ENCODE assay signal across 17 cellular contexts in genomic region chr1:165451696-165452095, GRCh38. TPM values are rescaled to one million over a fixed set of nuclear protein-coding genes. Genes with fewer than 3 reads are reported as not detected.
DNase-seq lines count a peak whose midpoint lies in the region; ATAC-seq and TF ChIP-seq lines count a peak whose summit lies in the region.
"Had no signal": no experiment of that assay in that cellular context is flagged by ENCODE, and none has a peak within 500 bp of the region (broad histone marks: within the 10 kb centered on the region; RNA-seq: fewer than 3 reads in every experiment).

No MANE protein-coding gene starts in this region.

- H3K27ac ChIP-seq in heart right ventricle: peak overlapping the region in 6 of 10 donors; percentile 44 to 85 (median 64)
- H3K27ac ChIP-seq in SK-N-SH (ENCODE audit: low read depth in 2 of 2, low read length in 1 of 2): no peak overlapping the region
- H3K27ac ChIP-seq: BLaER1 treated with 17β-estradiol and CSF1 and Interleukin-3, amounts not matched to agents 10 nM and 100 nM had no signal

- TF ChIP-seq EP300 in SK-N-SH (IDR thresholded peaks at IDR 0.05; ENCODE audit: borderline replicate concordance in 1 of 2, low read depth in 1 of 2, low read length in 1 of 2): no peak

- H3K36me3 ChIP-seq in heart right ventricle: no peaks in the 10 kb centered on the region
- H3K36me3 ChIP-seq in SK-N-SH (replicated peaks in 1 of 2; ENCODE audit: control insufficient read depth in 1 of 2, insufficient read depth in 2 of 2, low read length in 1 of 2): no peaks in the 10 kb centered on the region
- H3K36me3 ChIP-seq: BLaER1 treated with 17β-estradiol and CSF1 and Interleukin-3, amounts not matched to agents 10 nM and 100 nM; HAP-1 had no signal

- no peaks in the 10 kb centered on the region for H3K79me2 ChIP-seq in SK-N-SH (ENCODE audit: insufficient read depth)

- H4K20me1 ChIP-seq in SK-N-SH (ENCODE audit: insufficient read depth): no peaks in the 10 kb centered on the region
- H4K20me1 ChIP-seq: BLaER1 treated with 17β-estradiol and CSF1 and Interleukin-3, amounts not matched to agents 10 nM and 100 nM had no signal

- no peaks in the 10 kb centered on the region for H3K9me3 ChIP-seq in heart right ventricle
- no peaks in the 10 kb centered on the region for H3K9me3 ChIP-seq in SK-N-SH
- H3K9me3 ChIP-seq: BLaER1 treated with 17β-estradiol and CSF1 and Interleukin-3, amounts not matched to agents 10 nM and 100 nM; HAP-1 had no signal

- H3K4me1 ChIP-seq in heart right ventricle (peaks cover 0 to 22% (median 11%) of the 10 kb centered on the region in 9 donors), SK-N-SH (ENCODE audit: control insufficient read depth in 1 of 2, insufficient read depth in 2 of 2, low read depth in 1 of 2, low read length in 1 of 2) (no peaks in the 10 kb centered on the region)
- H3K4me1 ChIP-seq: BLaER1 treated with 17β-estradiol and CSF1 and Interleukin-3, amounts not matched to agents 10 nM and 100 nM; HAP-1 had no signal

- no peak for TF ChIP-seq CTCF in heart right ventricle (IDR thresholded peaks at IDR 0.05)
- TF ChIP-seq CTCF in SK-N-SH (IDR thresholded peaks at IDR 0.05): no peak

- H2AFZ ChIP-seq in SK-N-SH (ENCODE audit: low read depth): no peak overlapping the region

- CTCF ChIA-PET in SK-N-SH (lab: Yijun Ruan, JAX): interaction anchor here (0.8 kb wide), 1 partner anchor 9 kb away, joined by 4 read pairs; no protein-coding TSS in a partner anchor

- ATAC-seq in heart right ventricle (peak in 3 of 8 donors; percentile 7 to 37 (median 29)), Right ventricle myocardium superior (ENCODE audit: poor library complexity) (no peak)
- ATAC-seq: HepG2 had no signal

- peaks cover 0 to 9% (median 0%) of the 10 kb centered on the region in 7 donors for H3K27me3 ChIP-seq in heart right ventricle
- H3K27me3 ChIP-seq in SK-N-SH (ENCODE audit: insufficient read depth): no peaks in the 10 kb centered on the region
- H3K27me3 ChIP-seq: BLaER1 treated with 17β-estradiol and CSF1 and Interleukin-3, amounts not matched to agents 10 nM and 100 nM had no signal

- TF ChIP-seq RAD21 in SK-N-SH (IDR thresholded peaks at IDR 0.05; ENCODE audit: low read length): no peak

- intact Hi-C loops in heart right ventricle (cut with DNase I) (loop anchor here in 2 of 10 donors (5.0 kb wide), 1 partner anchor 36 kb away; no protein-coding TSS in a partner anchor), Right ventricle myocardium superior (cut with DNase I) (no loop called here)

- POLR2A ChIA-PET in SK-N-SH (lab: Yijun Ruan, JAX): no interaction called here

- H3K9ac ChIP-seq in SK-N-SH: no peak overlapping the region
- H3K9ac ChIP-seq: BLaER1 treated with 17β-estradiol and CSF1 and Interleukin-3, amounts not matched to agents 10 nM and 100 nM had no signal

- H3F3A ChIP-seq in SK-N-SH (replicated peaks; ENCODE audit: insufficient read depth): no peaks in the 10 kb centered on the region

- DNase-seq in heart right ventricle (no peak), Right ventricle myocardium superior (no peak), DMS 273 treated with DMSO at 0.1 percent for 48 hours (lab: John Stamatoyannopoulos, UW) (peak; percentile 24), NCI-H69 (lab: John Stamatoyannopoulos, UW) (peak; percentile 11), ureter (ENCODE audit: low spot score) (peak; percentile 7), SK-N-SH (no peak), KG1 (lab: John Stamatoyannopoulos, UW) (no peak)
- DNase-seq: ACHN; CD4-positive, CD25-positive, alpha-beta regulatory T cell; DMS153; DMS79 treated with DMSO at 0.1 percent for 48 hours; EL had no signal

- H3K9me2 ChIP-seq in SK-N-SH: no peaks in the 10 kb centered on the region

- WGBS in heart right ventricle, 2 donors: 64 to 76% methylated on average over 2 of the region's 2 CpGs
- 41% methylated on average over 2 of the region's 2 CpGs for WGBS in SK-N-SH (ENCODE audit: low lambda C conversion rate)

- no peak overlapping the region for H3K4me3 ChIP-seq in heart right ventricle
- no peak overlapping the region for H3K4me3 ChIP-seq in SK-N-SH (ENCODE audit: low read depth in 2 of 2, low read length in 1 of 2)
- H3K4me3 ChIP-seq: BLaER1 treated with 17β-estradiol and CSF1 and Interleukin-3, amounts not matched to agents 10 nM and 100 nM; HAP-1 had no signal

- H3K4me2 ChIP-seq in SK-N-SH: no peak overlapping the region
- H3K4me2 ChIP-seq: BLaER1 treated with 17β-estradiol and CSF1 and Interleukin-3, amounts not matched to agents 10 nM and 100 nM had no signal

TF ChIP-seq in SK-N-SH, 30 proteins besides CTCF, POLR2A, EP300 and RAD21:
- no peak for TF ChIP-seq NFIC (IDR thresholded peaks at IDR 0.05; ENCODE audit: borderline replicate concordance)
- no peak for TF ChIP-seq RFX5 (IDR thresholded peaks at IDR 0.05; ENCODE audit: low read length)

RNA-seq across cellular contexts. Expression of gene RXRG, which starts 6.8 kb away (rescaled TPM):
- total RNA-seq in heart right ventricle (10 to 100 TPM in 3 of 10 donors, 1 to 10 TPM in 7; 1.8 to 16.3 (median 4.6) TPM), Right ventricle myocardium superior (3.3 TPM), ureter (0.86 TPM)
- polyA plus RNA-seq in heart right ventricle (1 to 10 TPM; 1.2 to 2.3 TPM), SK-N-SH (2012; rRNA removed) (not detected in 2 replicates)
- not detected in 2 replicates for polyA plus RNA-seq in SK-N-SH (2012; cell fraction: cytosol; rRNA removed)
- not detected in 2 replicates for polyA plus RNA-seq in SK-N-SH (2012; cell fraction: nucleus; rRNA removed)
- total RNA-seq: A172; CD4-positive, CD25-positive, alpha-beta regulatory T cell; H1; HepG2 had no signal
- polyA plus RNA-seq: H1, HepG2 had no signal

Comparison
In these comparisons a context has a peak if more than half of its experiments do, and no peak if none do; other contexts are left out.
1. DNase-seq: peak in DMS 273 treated with DMSO at 0.1 percent for 48 hours (single experiment), NCI-H69 (single experiment) and ureter (single experiment); none in heart right ventricle (0 of 2), Right ventricle myocardium superior (single experiment), SK-N-SH (single experiment) and KG1 (single experiment).
2. H3K27ac ChIP-seq: peak in heart right ventricle (6 of 10); none in SK-N-SH (0 of 2).